13 cellular contexts compared by ENCODE assay signal in genomic region chr15:77025066-77025435, GRCh38. TPM values are rescaled to one million over a fixed set of nuclear protein-coding genes. Genes with fewer than 3 reads are reported as not detected.
DNase-seq lines count a peak whose midpoint lies in the region; ATAC-seq, FAIRE-seq and TF ChIP-seq lines count a peak whose summit lies in the region.
"Had no signal": no experiment of that assay in that cellular context is flagged by ENCODE, and none has a peak within 500 bp of the region (broad histone marks: within the 10 kb centered on the region; RNA-seq: fewer than 3 reads in every experiment).

No MANE protein-coding gene starts in this region.

- POLR2A ChIA-PET in K562 (lab: Yijun Ruan, JAX), result interaction anchor here (1.0 kb wide), 1 partner anchor 9 kb away, joined by 3 read pairs; no protein-coding TSS in a partner anchor

- H3K9me3 Mint-ChIP-seq in activated T-cell treated with anti-CD3 and anti-CD28 coated beads, Interleukin-2, amount 50 U/mL, for 24 hours, result no peaks in the 10 kb centered on the region
- no peaks in the 10 kb centered on the region for H3K9me3 Mint-ChIP-seq in endothelial cell (ENCODE audit: unreplicated experiment)

- TF ChIP-seq RAD21 in K562 (CRISPR knock-in tag; conservative IDR thresholded peaks at IDR 0.05 in 1 of 2, IDR thresholded peaks at IDR 0.05 in 1 of 2), result no peak

- no peak for FAIRE-seq in K562 (lab: Jason Lieb, UNC)

- 0% methylated on average over 6 of the region's 6 CpGs for WGBS in K562 (ENCODE audit: insufficient coverage, low coverage, missing lambda C conversion rate)

- H3K27me3 ChIP-seq in K562 (ENCODE audit: control insufficient read depth in 2 of 2, insufficient read depth in 2 of 2, low read length in 2 of 2), result peaks cover 0 to 32% of the 10 kb centered on the region in 2 experiments; a peak in 3 of 5 replicates
- H3K27me3 ChIP-seq: ovary, vagina had no signal

- no peak for TF ChIP-seq EP300 in K562 (IDR thresholded peaks at IDR 0.05; ENCODE audit: low read length)

- no peak for ATAC-seq in K562
- ATAC-seq in GM21717 (IDR thresholded peaks at IDR 0.05; ENCODE audit: unreplicated experiment), result no peak

- no peak for TF ChIP-seq CTCF in K562 (IDR thresholded peaks at IDR 0.05 in 2 of 3, conservative IDR thresholded peaks at IDR 0.05 in 1 of 3; ENCODE audit: insufficient read depth in 2 of 3, low read depth in 1 of 3, low read length in 3 of 3)
- no peak for TF ChIP-seq CTCF in endothelial cell (IDR thresholded peaks at IDR 0.05; ENCODE audit: unreplicated experiment)

- H3K36me3 ChIP-seq in K562 (ENCODE audit: control insufficient read depth, insufficient read depth, low read length), result no peaks in the 10 kb centered on the region
- H3K36me3 ChIP-seq: ovary, vagina had no signal

- peaks cover 53% of the 10 kb centered on the region for H3K4me1 Mint-ChIP-seq in activated T-cell treated with anti-CD3 and anti-CD28 coated beads, Interleukin-2, amount 50 U/mL, for 24 hours (ENCODE audit: low read depth)
- peaks cover 8% of the 10 kb centered on the region for H3K4me1 Mint-ChIP-seq in endothelial cell (ENCODE audit: unreplicated experiment)

- H3K79me2 ChIP-seq in K562 (ENCODE audit: control insufficient read depth, insufficient read depth, low read length), result no peaks in the 10 kb centered on the region

- no peak for TF ChIP-seq POLR2A in K562 (conservative IDR thresholded peaks at IDR 0.05)
- TF ChIP-seq POLR2A in erythroblast (IDR thresholded peaks at IDR 0.05; ENCODE audit: low read length), result no peak

- H3K27me3 Mint-ChIP-seq in activated T-cell treated with anti-CD3 and anti-CD28 coated beads, Interleukin-2, amount 50 U/mL, for 24 hours, result no peaks in the 10 kb centered on the region
- peaks cover 17% of the 10 kb centered on the region for H3K27me3 Mint-ChIP-seq in endothelial cell (ENCODE audit: unreplicated experiment)

- intact Hi-C loops in K562 (cut with micrococcal nuclease) (loop anchor here (5.0 to 10.0 kb wide), 5 partner anchors 53 to 522 kb away; no protein-coding TSS in a partner anchor), posterior vena cava (cut with DNase I) (loop anchor here (10.0 kb wide), 2 partner anchors 80 to 520 kb away; no protein-coding TSS in a partner anchor)

- no peaks in the 10 kb centered on the region for H3K9me1 ChIP-seq in K562 (ENCODE audit: control insufficient read depth, insufficient read depth, low read length)

- H3K27ac Mint-ChIP-seq in activated T-cell treated with anti-CD3 and anti-CD28 coated beads, Interleukin-2, amount 50 U/mL, for 24 hours, result peak overlapping the region; percentile 78
- H3K27ac Mint-ChIP-seq in endothelial cell (ENCODE audit: unreplicated experiment), result no peak overlapping the region

- H3K9me3 ChIP-seq in K562 (replicated peaks; ENCODE audit: control insufficient read depth, insufficient read depth, low read depth, low read length), result no peaks in the 10 kb centered on the region
- H3K9me3 ChIP-seq: ovary, vagina had no signal

- peaks cover 0 to 34% of the 10 kb centered on the region in 2 experiments; a peak in 2 of 5 replicates for H3K4me1 ChIP-seq in K562 (replicated peaks in 1 of 2; ENCODE audit: control insufficient read depth in 2 of 2, insufficient read depth in 2 of 2, low read length in 2 of 2)

- CTCF ChIA-PET in K562 (lab: Yijun Ruan, JAX; ENCODE audit: low intra/inter-chr PET ratio), result interaction anchor here (0.6 to 1.6 kb wide), 3 partner anchors 397 to 519 kb away, joined by 3 to 9 read pairs (median 3); no protein-coding TSS in a partner anchor

- H3K4me3 Mint-ChIP-seq in activated T-cell treated with anti-CD3 and anti-CD28 coated beads, Interleukin-2, amount 50 U/mL, for 24 hours, result no peak overlapping the region
- no peak overlapping the region for H3K4me3 Mint-ChIP-seq in endothelial cell (ENCODE audit: unreplicated experiment)

- in situ Hi-C loops in K562 (cut with MboI), result loop anchor here (5.0 to 10.0 kb wide), 2 partner anchors 480 to 517 kb away; no protein-coding TSS in a partner anchor

- H3K4me2 ChIP-seq in K562 (ENCODE audit: insufficient read depth, low read length), result no peak overlapping the region

- H3K9ac ChIP-seq in K562 (ENCODE audit: insufficient read depth in 1 of 2, low read depth in 2 of 2, low read length in 2 of 2), result no peak overlapping the region

- H3K4me3 ChIP-seq in K562, result no peak overlapping the region
- H3K4me3 ChIP-seq: ovary, vagina had no signal

- H2AFZ ChIP-seq in K562 (ENCODE audit: low read depth, low read length), result no peak overlapping the region

- peaks cover 92% of the 10 kb centered on the region for H3K36me3 Mint-ChIP-seq in activated T-cell treated with anti-CD3 and anti-CD28 coated beads, Interleukin-2, amount 50 U/mL, for 24 hours (ENCODE audit: low read depth)
- no peaks in the 10 kb centered on the region for H3K36me3 Mint-ChIP-seq in endothelial cell (ENCODE audit: low read depth, unreplicated experiment)

- DNase-seq in activated T-cell treated with anti-CD3 and anti-CD28 coated beads, Interleukin-2, amount 50 U/mL, for 24 hours, result no peak
- DNase-seq in activated T-cell treated with anti-CD3 and anti-CD28 coated beads, Interleukin-2, amount 50 U/mL, for 48 hours, result no peak
- DNase-seq in NCI-H2171 (lab: John Stamatoyannopoulos, UW), result peak; percentile 36
- no peak for DNase-seq in K562 (ENCODE audit: extremely low read depth in 1 of 4, low spot score in 3 of 4)
- peak; percentile 49 for DNase-seq in posterior vena cava (ENCODE audit: low spot score)
- no peak for DNase-seq in erythroblast (lab: John Stamatoyannopoulos, UW)
- no peak for DNase-seq in endothelial cell (ENCODE audit: low spot score)
- DNase-seq: NCI-H1048; stimulated activated naive CD4-positive, alpha-beta T cell treated with Interleukin-2 at 50 U/mL for 16 hours had no signal

- BruUV-seq in K562 (replicated peaks; lab: Mats Ljungman, UMichigan), result no TSS peak

- H3K27ac ChIP-seq in K562 (ENCODE audit: extremely low read depth, low read depth, low read length), result no peak overlapping the region
- H3K27ac ChIP-seq: ovary, vagina had no signal

- peaks cover 14% of the 10 kb centered on the region; the same call in 1 of the 2 replicates for H4K20me1 ChIP-seq in K562 (replicated peaks; ENCODE audit: control insufficient read depth, insufficient read depth, low read length)

TF ChIP-seq in K562, 482 proteins besides CTCF, POLR2A, EP300 and RAD21 (continues in another document):
- TF ChIP-seq ZNF586 (CRISPR knock-in tag; conservative IDR thresholded peaks at IDR 0.05) (no peak), ZNF740 (CRISPR knock-in tag; IDR thresholded peaks at IDR 0.05) (no peak), ZNF740 (tag; IDR thresholded peaks at IDR 0.05) (no peak), MYNN (IDR thresholded peaks at IDR 0.05) (peak; percentile 96), MYNN (CRISPR knock-in tag; IDR thresholded peaks at IDR 0.05) (peak; percentile 75; the same call in 1 of the 2 replicates), CREBBP (IDR thresholded peaks at IDR 0.05; ENCODE audit: low read depth, low read length) (no peak)

RNA-seq across cellular contexts. Expression of gene PSTPIP1, which starts 30.1 kb away (rescaled TPM):
- total RNA-seq in K562 (2011; cell fraction: chromatin; rRNA removed; ENCODE audit: low replicate concordance), result not detected in 2 replicates
- not detected in 2 replicates for total RNA-seq in K562 (2011; cell fraction: nucleolus; rRNA removed)
- not detected in 2 replicates for total RNA-seq in K562 (2011; cell fraction: nucleoplasm; rRNA removed)
- total RNA-seq in K562 (2014; rRNA removed) (not detected in 2 replicates), K562 (2014; rRNA removed; fragmentation: Illumina TruSeq; extraction: Trizol) (not detected in 2 replicates), K562 (2015; rRNA removed; fragmentation: Illumina TruSeq; extraction: Trizol) (not detected in 2 replicates), K562 (2021) (0.58 TPM in 1 of 2 replicates, not detected in the other), posterior vena cava (10 to 100 TPM; 12.9 to 18.1 TPM), endothelial cell (ENCODE audit: unreplicated experiment) (not detected)
- polyA plus RNA-seq in K562 (2011; rRNA removed) (not detected in 2 replicates), K562 (2014; fragmentation: Illumina TruSeq; extraction: Trizol) (not detected in 2 replicates), K562 (2014; fragmentation: Nextera tagmentation; extraction: Ambion mirVana) (not detected), K562 (2014; rRNA removed) (not detected in 2 replicates)
- 0.12 TPM in 1 of 2 replicates, not detected in the other for polyA plus RNA-seq in K562 (2011; cell fraction: cytosol; rRNA removed)
- 0.11 and 0.15 TPM in 2 replicates for polyA plus RNA-seq in K562 (2011; cell fraction: nucleus; rRNA removed)
- not detected in 2 replicates for polyA plus RNA-seq in K562 (2012)
- polyA minus RNA-seq in K562 (2011; rRNA and poly(A)+ RNA removed), result not detected in 2 replicates
- polyA minus RNA-seq in K562 (2011; cell fraction: cytosol; rRNA and poly(A)+ RNA removed), result not detected in 2 replicates
- polyA minus RNA-seq in K562 (2011; cell fraction: nucleus; rRNA and poly(A)+ RNA removed), result not detected in 2 replicates
- total RNA-seq: G401 had no signal

RNA-seq across cellular contexts. Expression of gene TSPAN3, which starts 45.9 kb away (rescaled TPM):
- 90.2 and 103 TPM in 2 replicates for total RNA-seq in K562 (2011; cell fraction: chromatin; rRNA removed; ENCODE audit: low replicate concordance)
- total RNA-seq in K562 (2011; cell fraction: nucleolus; rRNA removed), result 110 and 114 TPM in 2 replicates
- total RNA-seq in K562 (2011; cell fraction: nucleoplasm; rRNA removed), result 163 and 180 TPM in 2 replicates
- 48.5 and 51.8 TPM in 2 replicates for total RNA-seq in K562 (2014; rRNA removed)
- 71.1 and 79.7 TPM in 2 replicates for total RNA-seq in K562 (2014; rRNA removed; fragmentation: Illumina TruSeq; extraction: Trizol)
- 69.0 and 71.4 TPM in 2 replicates for total RNA-seq in K562 (2015; rRNA removed; fragmentation: Illumina TruSeq; extraction: Trizol)
- total RNA-seq in K562 (2021), result 57.8 and 67.0 TPM in 2 replicates
- 116 and 144 TPM in 2 replicates for polyA plus RNA-seq in K562 (2011; rRNA removed)
- 118 and 156 TPM in 2 replicates for polyA plus RNA-seq in K562 (2011; cell fraction: cytosol; rRNA removed)
- polyA plus RNA-seq in K562 (2011; cell fraction: nucleus; rRNA removed), result 51.9 and 77.1 TPM in 2 replicates
- 61.0 and 74.1 TPM in 2 replicates for polyA plus RNA-seq in K562 (2012)
- polyA plus RNA-seq in K562 (2014; fragmentation: Illumina TruSeq; extraction: Trizol), result 60.7 and 72.8 TPM in 2 replicates
- 10 to 100 TPM; 14.3 to 21.2 TPM for polyA plus RNA-seq in K562 (2014; fragmentation: Nextera tagmentation; extraction: Ambion mirVana)
- 66.8 and 82.4 TPM in 2 replicates for polyA plus RNA-seq in K562 (2014; rRNA removed)
- 132 and 154 TPM in 2 replicates for polyA minus RNA-seq in K562 (2011; rRNA and poly(A)+ RNA removed)
- polyA minus RNA-seq in K562 (2011; cell fraction: cytosol; rRNA and poly(A)+ RNA removed), result 51.4 and 59.6 TPM in 2 replicates
- polyA minus RNA-seq in K562 (2011; cell fraction: nucleus; rRNA and poly(A)+ RNA removed), result 12.3 and 25.8 TPM in 2 replicates
- 100 to 1,000 TPM; 111 to 128 TPM for total RNA-seq in posterior vena cava
- total RNA-seq in endothelial cell (ENCODE audit: unreplicated experiment), result 140 TPM

Comparison
In these comparisons a context has a peak if more than half of its experiments do, and no peak if none do; other contexts are left out.
1. DNase-seq: peak in NCI-H2171 (single experiment) and posterior vena cava (single experiment); none in activated T-cell treated with anti-CD3 and anti-CD28 coated beads, Interleukin-2, amount 50 U/mL, for 24 hours (single experiment), activated T-cell treated with anti-CD3 and anti-CD28 coated beads, Interleukin-2, amount 50 U/mL, for 48 hours (0 of 2), K562 (0 of 4), erythroblast (0 of 2) and endothelial cell (single experiment).
2. RNA of gene PSTPIP1, which starts 30.1 kb away (total RNA-seq): 12.9 to 18.1 TPM in posterior vena cava; 0.58 TPM in K562 and not detected in endothelial cell (single experiment); every median in the first group is over 4 times any median in the second.